ENCODE assay signal across 8 cellular contexts in genomic region chr12:14774944-14775651, GRCh38. TPM values are rescaled to one million over a fixed set of nuclear protein-coding genes. Genes with fewer than 3 reads are reported as not detected.
A peak's percentile ranks its signal among the peaks of the same experiment; 100 is the strongest.
DNase-seq lines count a peak whose midpoint lies in the region; TF ChIP-seq lines count a peak whose summit lies in the region.

No MANE protein-coding gene starts in this region.

- H3K4me1 Mint-ChIP-seq in activated CD4-positive, alpha-beta T cell treated with anti-CD3 and anti-CD28 coated beads, Interleukin-2, amount 10 ng/mL, durations not matched to agents 24 days and 14 days, result peaks cover 56% of the 10 kb centered on the region

- peak overlapping the region; percentile 100 for H3K27ac Mint-ChIP-seq in activated CD4-positive, alpha-beta T cell treated with anti-CD3 and anti-CD28 coated beads, Interleukin-2, amount 10 ng/mL, durations not matched to agents 24 days and 14 days

- DNase-seq in A673 (ENCODE audit: low spot score), result peak; percentile 45
- peak; percentile 64 for DNase-seq in HT-29 (ENCODE audit: low spot score)
- DNase-seq in activated CD4-positive, alpha-beta T cell treated with anti-CD3 and anti-CD28 coated beads, Interleukin-2, amount 10 ng/mL, durations not matched to agents 24 days and 14 days, result peak; percentile 79
- DNase-seq in effector memory CD4-positive, alpha-beta T cell, result peak in 1 of 3 donors; percentile 6
- peak; percentile 50 to 68 for DNase-seq in lung microvascular endothelial cell (ENCODE audit: low read depth in 2 of 2)
- peak; percentile 9 for DNase-seq in stimulated activated naive CD4-positive, alpha-beta T cell treated with Interleukin-2 at 50 U/mL for 16 hours (lab: John Stamatoyannopoulos, UW)
- no peak for DNase-seq in NCI-H187 (lab: John Stamatoyannopoulos, UW)
- DNase-seq in NCI-H146 (lab: John Stamatoyannopoulos, UW), result no peak

- H3K9me3 ChIP-seq in A673 (ENCODE audit: low read depth, low read length, poor library complexity, severe bottlenecking), result no peaks in the 10 kb centered on the region
- no peaks in the 10 kb centered on the region for H3K9me3 ChIP-seq in effector memory CD4-positive, alpha-beta T cell (ENCODE audit: control insufficient read depth, low read length)

- BruUV-seq in A673 (replicated peaks; lab: Mats Ljungman, UMichigan), result no TSS peak

- intact Hi-C loops in A673 (cut with micrococcal nuclease; ENCODE audit: unreplicated experiment), result no loop called here
- intact Hi-C loops in activated CD4-positive, alpha-beta T cell treated with anti-CD3 and anti-CD28 coated beads, Interleukin-2, amount 10 ng/mL, durations not matched to agents 24 days and 14 days (cut with micrococcal nuclease), result loop anchor here (1.0 to 10.0 kb wide), 8 partner anchors 28 to 927 kb away; partner anchors contain the start of genes ARHGDIB, ATF7IP, C12orf60 and WBP11

- peaks cover 13% of the 10 kb centered on the region for H3K4me1 ChIP-seq in A673 (ENCODE audit: insufficient read depth, low read length, poor library complexity, severe bottlenecking)
- H3K4me1 ChIP-seq in effector memory CD4-positive, alpha-beta T cell (ENCODE audit: control insufficient read depth, insufficient read depth, low read length, poor library complexity, severe bottlenecking), result peaks cover 5% of the 10 kb centered on the region

- H3K4me3 ChIP-seq in A673 (ENCODE audit: low read depth, low read length, poor library complexity, severe bottlenecking), result peak overlapping the region; percentile 71
- peak overlapping the region; percentile 75 for H3K4me3 ChIP-seq in effector memory CD4-positive, alpha-beta T cell (ENCODE audit: insufficient read depth, low read depth, low read length, poor library complexity, severe bottlenecking)

- peak overlapping the region; percentile 58 for H3K27ac ChIP-seq in A673 (ENCODE audit: low read depth, low read length, poor library complexity, severe bottlenecking)
- H3K27ac ChIP-seq in effector memory CD4-positive, alpha-beta T cell (ENCODE audit: insufficient read depth, low read length, poor library complexity, severe bottlenecking), result peak overlapping the region; percentile 65

- H3K27me3 Mint-ChIP-seq in activated CD4-positive, alpha-beta T cell treated with anti-CD3 and anti-CD28 coated beads, Interleukin-2, amount 10 ng/mL, durations not matched to agents 24 days and 14 days, result no peaks in the 10 kb centered on the region

- no peaks in the 10 kb centered on the region for H3K27me3 ChIP-seq in A673 (replicated peaks; ENCODE audit: insufficient read depth, low read depth, low read length, poor library complexity)
- no peaks in the 10 kb centered on the region for H3K27me3 ChIP-seq in effector memory CD4-positive, alpha-beta T cell (replicated peaks; ENCODE audit: control insufficient read depth, insufficient read depth, low read length, poor library complexity, severe bottlenecking)

- no peaks in the 10 kb centered on the region for H3K36me3 ChIP-seq in A673 (ENCODE audit: insufficient read depth, low read length, poor library complexity, severe bottlenecking)
- H3K36me3 ChIP-seq in effector memory CD4-positive, alpha-beta T cell (ENCODE audit: control insufficient read depth, insufficient read depth, low read length), result no peaks in the 10 kb centered on the region

- POLR2A ChIA-PET in A673 (lab: Charles Lee; ENCODE audit: low non-redundant PET), result interaction anchor here (0.6 kb wide), 1 partner anchor 15 kb away, joined by 3 read pairs; no protein-coding TSS in a partner anchor

- peak overlapping the region; percentile 100 for H3K4me3 Mint-ChIP-seq in activated CD4-positive, alpha-beta T cell treated with anti-CD3 and anti-CD28 coated beads, Interleukin-2, amount 10 ng/mL, durations not matched to agents 24 days and 14 days

- CTCF ChIA-PET in A673 (lab: Charles Lee), result no interaction called here

- no peak for TF ChIP-seq CTCF in A673 (conservative IDR thresholded peaks at IDR 0.05; ENCODE audit: low read depth, low read length)

- peaks cover 10% of the 10 kb centered on the region for H3K36me3 Mint-ChIP-seq in activated CD4-positive, alpha-beta T cell treated with anti-CD3 and anti-CD28 coated beads, Interleukin-2, amount 10 ng/mL, durations not matched to agents 24 days and 14 days (ENCODE audit: low read depth)

- H3K9me3 Mint-ChIP-seq in activated CD4-positive, alpha-beta T cell treated with anti-CD3 and anti-CD28 coated beads, Interleukin-2, amount 10 ng/mL, durations not matched to agents 24 days and 14 days, result no peaks in the 10 kb centered on the region

RNA-seq across cellular contexts. Expression of gene WBP11, which starts 28.2 kb away (rescaled TPM):
- 144 and 150 TPM in 2 replicates for total RNA-seq in A673 (2021)
- 18.0 and 28.8 TPM in 2 replicates for total RNA-seq in HT-29 (2014; rRNA removed; shearing (Covaris generic))
- 136 and 138 TPM in 2 replicates for total RNA-seq in activated CD4-positive, alpha-beta T cell treated with anti-CD3 and anti-CD28 coated beads, Interleukin-2, amount 10 ng/mL, durations not matched to agents 24 days and 14 days
- total RNA-seq in lung microvascular endothelial cell, result 11.5 and 15.9 TPM in 2 replicates

RNA-seq across cellular contexts. Expression of gene C12orf60, which starts 28.4 kb away (rescaled TPM):
- 1.9 and 2.2 TPM in 2 replicates for total RNA-seq in A673 (2021)
- total RNA-seq in HT-29 (2014; rRNA removed; shearing (Covaris generic)), result 0.89 and 0.99 TPM in 2 replicates
- total RNA-seq in activated CD4-positive, alpha-beta T cell treated with anti-CD3 and anti-CD28 coated beads, Interleukin-2, amount 10 ng/mL, durations not matched to agents 24 days and 14 days, result 2.2 and 3.0 TPM in 2 replicates
- total RNA-seq in lung microvascular endothelial cell, result 0.65 and 1.2 TPM in 2 replicates

RNA-seq across cellular contexts. Expression of gene SMCO3, which starts 38.9 kb away (rescaled TPM):
- total RNA-seq in A673 (2021) (not detected in 2 replicates), lung microvascular endothelial cell (1.3 and 2.2 TPM in 2 replicates)
- total RNA-seq in HT-29 (2014; rRNA removed; shearing (Covaris generic)), result not detected in 2 replicates
- not detected in 2 replicates for total RNA-seq in activated CD4-positive, alpha-beta T cell treated with anti-CD3 and anti-CD28 coated beads, Interleukin-2, amount 10 ng/mL, durations not matched to agents 24 days and 14 days

Comparison
In these comparisons a context has a peak if more than half of its experiments do, and no peak if none do; other contexts are left out.
1. DNase-seq: peak in A673 (single experiment), HT-29 (single experiment), activated CD4-positive, alpha-beta T cell treated with anti-CD3 and anti-CD28 coated beads, Interleukin-2, amount 10 ng/mL, durations not matched to agents 24 days and 14 days (single experiment), lung microvascular endothelial cell (2 of 2) and stimulated activated naive CD4-positive, alpha-beta T cell treated with Interleukin-2 at 50 U/mL for 16 hours (single experiment); none in NCI-H187 (0 of 2) and NCI-H146 (single experiment).